ENCODE assay signal across 1 cellular context in genomic region chr17:376936-377863, GRCh38.
TF ChIP-seq lines count a peak whose summit lies in the region.

No MANE protein-coding gene starts in this region.

TF ChIP-seq in K562, 482 proteins besides CTCF, POLR2A, EP300 and RAD21 (continued from another document):
- TF ChIP-seq MED1 (CRISPR knock-in tag; IDR thresholded peaks at IDR 0.05; ENCODE audit: borderline replicate concordance): no peak
- TF ChIP-seq, protein P1, sequence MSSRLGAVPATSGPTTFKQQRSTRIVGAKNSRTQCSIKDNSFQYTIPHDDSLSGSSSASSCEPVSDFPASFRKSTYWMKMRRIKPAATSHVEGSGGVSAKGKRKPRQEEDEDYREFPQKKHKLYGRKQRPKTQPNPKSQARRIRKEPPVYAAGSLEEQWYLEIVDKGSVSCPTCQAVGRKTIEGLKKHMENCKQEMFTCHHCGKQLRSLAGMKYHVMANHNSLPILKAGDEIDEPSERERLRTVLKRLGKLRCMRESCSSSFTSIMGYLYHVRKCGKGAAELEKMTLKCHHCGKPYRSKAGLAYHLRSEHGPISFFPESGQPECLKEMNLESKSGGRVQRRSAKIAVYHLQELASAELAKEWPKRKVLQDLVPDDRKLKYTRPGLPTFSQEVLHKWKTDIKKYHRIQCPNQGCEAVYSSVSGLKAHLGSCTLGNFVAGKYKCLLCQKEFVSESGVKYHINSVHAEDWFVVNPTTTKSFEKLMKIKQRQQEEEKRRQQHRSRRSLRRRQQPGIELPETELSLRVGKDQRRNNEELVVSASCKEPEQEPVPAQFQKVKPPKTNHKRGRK (tag; IDR thresholded peaks at IDR 0.05): peak; percentile 38; the same call in 1 of the 2 replicates
- no peak for TF ChIP-seq CAMTA2 (CRISPR knock-in tag; conservative IDR thresholded peaks at IDR 0.05)
- TF ChIP-seq, protein P2, sequence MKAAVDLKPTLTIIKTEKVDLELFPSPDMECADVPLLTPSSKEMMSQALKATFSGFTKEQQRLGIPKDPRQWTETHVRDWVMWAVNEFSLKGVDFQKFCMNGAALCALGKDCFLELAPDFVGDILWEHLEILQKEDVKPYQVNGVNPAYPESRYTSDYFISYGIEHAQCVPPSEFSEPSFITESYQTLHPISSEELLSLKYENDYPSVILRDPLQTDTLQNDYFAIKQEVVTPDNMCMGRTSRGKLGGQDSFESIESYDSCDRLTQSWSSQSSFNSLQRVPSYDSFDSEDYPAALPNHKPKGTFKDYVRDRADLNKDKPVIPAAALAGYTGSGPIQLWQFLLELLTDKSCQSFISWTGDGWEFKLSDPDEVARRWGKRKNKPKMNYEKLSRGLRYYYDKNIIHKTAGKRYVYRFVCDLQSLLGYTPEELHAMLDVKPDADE (conservative IDR thresholded peaks at IDR 0.05; ENCODE audit: control insufficient read depth, low read depth, low read length): no peak
- TF ChIP-seq RBM15 (IDR thresholded peaks at IDR 0.05; ENCODE audit: insufficient read depth, low read length): no peak
- TF ChIP-seq XRCC4 (IDR thresholded peaks at IDR 0.05; ENCODE audit: extremely low read depth, insufficient read depth, insufficient read length): no peak
- TF ChIP-seq NFRKB (IDR thresholded peaks at IDR 0.05; ENCODE audit: low read depth): no peak
- no peak for TF ChIP-seq THRB (CRISPR knock-in tag; conservative IDR thresholded peaks at IDR 0.05)
- TF ChIP-seq CEBPG (CRISPR knock-in tag; IDR thresholded peaks at IDR 0.05): no peak
- peak; percentile 26 to 71; a peak in 3 of 4 replicates for TF ChIP-seq CEBPG (tag; conservative IDR thresholded peaks at IDR 0.05 in 1 of 2, IDR thresholded peaks at IDR 0.05 in 1 of 2)
- TF ChIP-seq MCM5 (IDR thresholded peaks at IDR 0.05; ENCODE audit: low read depth): no peak
- TF ChIP-seq ARNT (IDR thresholded peaks at IDR 0.05): no peak
- no peak for TF ChIP-seq ZNF408 (CRISPR knock-in tag; IDR thresholded peaks at IDR 0.05; ENCODE audit: low read depth)
- TF ChIP-seq NCOR1 (IDR thresholded peaks at IDR 0.05): no peak
- no peak for TF ChIP-seq SAFB (IDR thresholded peaks at IDR 0.05; ENCODE audit: borderline replicate concordance, low read depth, low read length)
- TF ChIP-seq IFI16 (CRISPR knock-in tag; IDR thresholded peaks at IDR 0.05): no peak
- TF ChIP-seq ATF1 (CRISPR knock-in tag; IDR thresholded peaks at IDR 0.05): no peak
- no peak for TF ChIP-seq ATF1 (tag; IDR thresholded peaks at IDR 0.05)
- no peak for TF ChIP-seq ZNF586 (CRISPR knock-in tag; conservative IDR thresholded peaks at IDR 0.05)
- TF ChIP-seq RBM25 (IDR thresholded peaks at IDR 0.05; ENCODE audit: low read depth, low read length, severe bottlenecking): no peak
- TF ChIP-seq KAT7 (CRISPR knock-in tag; IDR thresholded peaks at IDR 0.05; ENCODE audit: borderline replicate concordance): no peak
- TF ChIP-seq FOS (IDR thresholded peaks at IDR 0.05; ENCODE audit: extremely low read depth, insufficient read length): no peak
- TF ChIP-seq CBX5 (IDR thresholded peaks at IDR 0.05; ENCODE audit: borderline replicate concordance, low read depth): no peak
- TF ChIP-seq SRSF3 (IDR thresholded peaks at IDR 0.05; ENCODE audit: insufficient read depth, low read length): no peak
- no peak for TF ChIP-seq PCBP2 (IDR thresholded peaks at IDR 0.05; ENCODE audit: low read depth, low read length, poor library complexity, severe bottlenecking)
- no peak for TF ChIP-seq KDM5B (IDR thresholded peaks at IDR 0.05; ENCODE audit: insufficient replicate concordance, low read depth, low read length)
- TF ChIP-seq, protein P3, sequence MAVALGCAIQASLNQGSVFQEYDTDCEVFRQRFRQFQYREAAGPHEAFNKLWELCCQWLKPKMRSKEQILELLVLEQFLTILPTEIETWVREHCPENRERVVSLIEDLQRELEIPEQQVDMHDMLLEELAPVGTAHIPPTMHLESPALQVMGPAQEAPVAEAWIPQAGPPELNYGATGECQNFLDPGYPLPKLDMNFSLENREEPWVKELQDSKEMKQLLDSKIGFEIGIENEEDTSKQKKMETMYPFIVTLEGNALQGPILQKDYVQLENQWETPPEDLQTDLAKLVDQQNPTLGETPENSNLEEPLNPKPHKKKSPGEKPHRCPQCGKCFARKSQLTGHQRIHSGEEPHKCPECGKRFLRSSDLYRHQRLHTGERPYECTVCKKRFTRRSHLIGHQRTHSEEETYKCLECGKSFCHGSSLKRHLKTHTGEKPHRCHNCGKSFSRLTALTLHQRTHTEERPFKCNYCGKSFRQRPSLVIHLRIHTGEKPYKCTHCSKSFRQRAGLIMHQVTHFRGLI (CRISPR knock-in tag; IDR thresholded peaks at IDR 0.05): no peak
- no peak for TF ChIP-seq FIP1L1 (IDR thresholded peaks at IDR 0.05; ENCODE audit: low read depth, low read length, poor library complexity, severe bottlenecking)
- TF ChIP-seq ZNF274 (IDR thresholded peaks at IDR 0.05; ENCODE audit: borderline replicate concordance, low read depth, low read length): no peak
- TF ChIP-seq ZNF668 (CRISPR knock-in tag; IDR thresholded peaks at IDR 0.05): no peak
- TF ChIP-seq POLR2H (tag; IDR thresholded peaks at IDR 0.05; ENCODE audit: low read depth): no peak
- no peak for TF ChIP-seq E2F3 (CRISPR knock-in tag; IDR thresholded peaks at IDR 0.05)
- TF ChIP-seq ETV1 (tag; conservative IDR thresholded peaks at IDR 0.05; ENCODE audit: low read depth): peak; percentile 43; the same call in 1 of the 2 replicates
- no peak for TF ChIP-seq ZNF445 (CRISPR knock-in tag; IDR thresholded peaks at IDR 0.05; ENCODE audit: low read depth)
- no peak for TF ChIP-seq ZNF561 (CRISPR knock-in tag; conservative IDR thresholded peaks at IDR 0.05)
- peak; percentile 26; the same call in 1 of the 2 replicates for TF ChIP-seq ELF1 (tag; IDR thresholded peaks at IDR 0.05)
- no peak for TF ChIP-seq SMARCE1 (IDR thresholded peaks at IDR 0.05)
- no peak for TF ChIP-seq TRIM28 (IDR thresholded peaks at IDR 0.05)
- TF ChIP-seq ZMIZ1 (IDR thresholded peaks at IDR 0.05; ENCODE audit: low read depth in 2 of 2, low read length in 2 of 2): no peak
- TF ChIP-seq, protein P4, sequence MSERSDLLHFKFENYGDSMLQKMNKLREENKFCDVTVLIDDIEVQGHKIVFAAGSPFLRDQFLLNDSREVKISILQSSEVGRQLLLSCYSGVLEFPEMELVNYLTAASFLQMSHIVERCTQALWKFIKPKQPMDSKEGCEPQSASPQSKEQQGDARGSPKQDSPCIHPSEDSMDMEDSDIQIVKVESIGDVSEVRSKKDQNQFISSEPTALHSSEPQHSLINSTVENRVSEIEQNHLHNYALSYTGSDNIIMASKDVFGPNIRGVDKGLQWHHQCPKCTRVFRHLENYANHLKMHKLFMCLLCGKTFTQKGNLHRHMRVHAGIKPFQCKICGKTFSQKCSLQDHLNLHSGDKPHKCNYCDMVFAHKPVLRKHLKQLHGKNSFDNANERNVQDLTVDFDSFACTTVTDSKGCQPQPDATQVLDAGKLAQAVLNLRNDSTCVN (CRISPR knock-in tag; IDR thresholded peaks at IDR 0.05): no peak
- TF ChIP-seq, protein P5, sequence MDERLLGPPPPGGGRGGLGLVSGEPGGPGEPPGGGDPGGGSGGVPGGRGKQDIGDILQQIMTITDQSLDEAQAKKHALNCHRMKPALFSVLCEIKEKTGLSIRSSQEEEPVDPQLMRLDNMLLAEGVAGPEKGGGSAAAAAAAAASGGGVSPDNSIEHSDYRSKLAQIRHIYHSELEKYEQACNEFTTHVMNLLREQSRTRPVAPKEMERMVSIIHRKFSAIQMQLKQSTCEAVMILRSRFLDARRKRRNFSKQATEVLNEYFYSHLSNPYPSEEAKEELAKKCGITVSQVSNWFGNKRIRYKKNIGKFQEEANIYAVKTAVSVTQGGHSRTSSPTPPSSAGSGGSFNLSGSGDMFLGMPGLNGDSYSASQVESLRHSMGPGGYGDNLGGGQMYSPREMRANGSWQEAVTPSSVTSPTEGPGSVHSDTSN (CRISPR knock-in tag; IDR thresholded peaks at IDR 0.05; ENCODE audit: low read depth): no peak
- TF ChIP-seq, protein P5 (tag; conservative IDR thresholded peaks at IDR 0.05; ENCODE audit: low read depth): no peak
- TF ChIP-seq FOSL1 (tag; conservative IDR thresholded peaks at IDR 0.05): no peak
- no peak for TF ChIP-seq DEAF1 (CRISPR knock-in tag; IDR thresholded peaks at IDR 0.05)
- TF ChIP-seq RBM34 (IDR thresholded peaks at IDR 0.05; ENCODE audit: borderline replicate concordance, insufficient read depth, low read length): no peak
- TF ChIP-seq TEAD1 (CRISPR knock-in tag; IDR thresholded peaks at IDR 0.05): no peak
